In the genomic region with DNA sequence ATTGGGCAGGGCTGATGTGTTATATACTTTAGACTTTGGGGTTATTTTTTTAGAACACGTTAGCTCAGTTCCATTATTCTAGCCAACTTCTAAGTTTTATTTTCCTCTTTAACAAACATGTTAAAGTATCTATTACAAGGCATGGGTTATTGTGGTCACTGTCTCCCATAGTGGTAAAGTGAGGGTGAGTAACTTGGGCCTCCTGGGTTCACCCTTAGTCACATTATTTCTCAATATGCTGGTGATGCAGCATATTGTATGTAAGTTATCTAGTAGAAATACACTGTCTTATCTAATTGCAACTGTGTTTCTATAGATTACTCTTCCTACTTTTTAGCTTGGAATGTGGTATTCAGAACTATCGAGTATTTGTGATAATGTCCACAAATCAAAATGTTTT, we compare ENCODE assay signal across 18 cellular contexts.
DNase-seq lines count a peak whose midpoint lies in the region; ATAC-seq, FAIRE-seq and TF ChIP-seq lines count a peak whose summit lies in the region.
"Had no signal": no experiment of that assay in that cellular context is flagged by ENCODE, and none has a peak within 500 bp of the region (broad histone marks: within the 10 kb centered on the region; RNA-seq: fewer than 3 reads in every experiment).

No MANE protein-coding gene starts in this region.

- no peak overlapping the region for H3K9ac ChIP-seq in astrocyte (ENCODE audit: low read length)

- no peaks in the 10 kb centered on the region for H3K79me2 ChIP-seq in ACC112 (ENCODE audit: control insufficient read depth, insufficient read depth, low read length, unreplicated experiment)
- no peaks in the 10 kb centered on the region for H3K79me2 ChIP-seq in astrocyte (ENCODE audit: insufficient read depth, low read length)

- H3K27ac ChIP-seq in ACC112 (ENCODE audit: low read depth, low read length) (peak overlapping the region; percentile 70), astrocyte (ENCODE audit: low read depth, low read length) (no peak overlapping the region)
- H3K27ac ChIP-seq: vagina had no signal

- H3K4me3 ChIP-seq in ACC112 (ENCODE audit: low read depth, low read length) (no peak overlapping the region), astrocyte (ENCODE audit: insufficient read depth, low read depth, low read length) (no peak overlapping the region)
- H3K4me3 ChIP-seq: vagina had no signal

- no peak overlapping the region for H2AFZ ChIP-seq in ACC112 (ENCODE audit: low read length, unreplicated experiment)
- no peak overlapping the region for H2AFZ ChIP-seq in astrocyte (ENCODE audit: low read depth, low read length)

- ATAC-seq in HG03108 (IDR thresholded peaks at IDR 0.05; ENCODE audit: unreplicated experiment), result no peak

- peaks cover 5% of the 10 kb centered on the region for H3K36me3 Mint-ChIP-seq in astrocyte (ENCODE audit: low read depth, unreplicated experiment)

- H3K9me3 ChIP-seq in astrocyte (ENCODE audit: insufficient read depth, low read depth, low read length), result no peaks in the 10 kb centered on the region
- H3K9me3 ChIP-seq: BE2C, vagina had no signal

- H3K4me3 Mint-ChIP-seq in astrocyte (ENCODE audit: unreplicated experiment), result no peak overlapping the region

- H3K4me2 ChIP-seq in astrocyte (ENCODE audit: low read length), result no peak overlapping the region

- H3K36me3 ChIP-seq in ACC112 (ENCODE audit: insufficient read depth, low read length) (no peaks in the 10 kb centered on the region), astrocyte (ENCODE audit: insufficient read depth, low read length) (no peaks in the 10 kb centered on the region)
- H3K36me3 ChIP-seq: BE2C, vagina had no signal

- no peak for TF ChIP-seq CTCF in astrocyte (IDR thresholded peaks at IDR 0.05; ENCODE audit: insufficient read depth, low read depth, low read length)

- H3K4me1 ChIP-seq in ACC112 (ENCODE audit: control insufficient read depth, insufficient read depth, low read length, unreplicated experiment) (peaks cover 18% of the 10 kb centered on the region), astrocyte (ENCODE audit: insufficient read depth, low read length) (no peaks in the 10 kb centered on the region)
- H3K4me1 ChIP-seq: BE2C, vagina had no signal

- no peak overlapping the region for H3K27ac Mint-ChIP-seq in astrocyte (ENCODE audit: unreplicated experiment)

- H3K27me3 ChIP-seq in ACC112 (ENCODE audit: insufficient read depth, low read length) (no peaks in the 10 kb centered on the region), astrocyte (ENCODE audit: insufficient read depth, low read length) (no peaks in the 10 kb centered on the region)
- H3K27me3 ChIP-seq: vagina had no signal

- DNase-seq in HPDE6-E6E7 (ENCODE audit: extremely low spot score) (peak; percentile 37), astrocyte (ENCODE audit: low read depth) (peak; percentile 79), glomerular visceral epithelial cell (ENCODE audit: extremely low spot score) (peak; percentile 54), NCI-H2171 treated with DMSO at 0.1 percent for 48 hours (lab: John Stamatoyannopoulos, UW) (no peak), GF-D8 (lab: John Stamatoyannopoulos, UW) (no peak)
- no peak for DNase-seq in stimulated activated CD4-positive, alpha-beta T cell treated with anti-CD3 and anti-CD28 coated beads, Interleukin-15, amount 100 ng/mL, for 24 hours
- DNase-seq: activated naive CD4-positive, alpha-beta T cell treated with anti-CD3 and anti-CD28 coated beads, Interleukin-2, amount 50 U/mL, for 16 hours; BE2C; DMS79 treated with DMSO at 0.1 percent for 48 hours; left cardiac atrium; NCI-H524; nucleus accumbens; SHP77; stimulated activated CD8-positive, alpha-beta memory T cell treated with anti-CD3 and anti-CD28 coated beads, Interleukin-4, amount 100 ng/mL, for 48 hours had no signal

- peaks cover 7% of the 10 kb centered on the region for H3K4me1 Mint-ChIP-seq in astrocyte (ENCODE audit: low read depth, unreplicated experiment)

- no peaks in the 10 kb centered on the region for H4K20me1 ChIP-seq in astrocyte (ENCODE audit: insufficient read depth, low read length)

- H3K27me3 Mint-ChIP-seq in astrocyte (ENCODE audit: low read depth, unreplicated experiment), result no peaks in the 10 kb centered on the region

- peaks cover 3% of the 10 kb centered on the region for H3K9me3 Mint-ChIP-seq in astrocyte (ENCODE audit: unreplicated experiment)

- peak; percentile 13 for FAIRE-seq in astrocyte (lab: Jason Lieb, UNC)
- FAIRE-seq: colon had no signal

Comparison
In these comparisons a context has a peak if more than half of its experiments do, and no peak if none do; other contexts are left out.
1. DNase-seq: peak in HPDE6-E6E7 (single experiment), astrocyte (single experiment) and glomerular visceral epithelial cell (single experiment); none in stimulated activated CD4-positive, alpha-beta T cell treated with anti-CD3 and anti-CD28 coated beads, Interleukin-15, amount 100 ng/mL, for 24 hours (single experiment), NCI-H2171 treated with DMSO at 0.1 percent for 48 hours (single experiment) and GF-D8 (single experiment).